In genomic region chr17:35788504-35788998, GRCh38 we compare ENCODE assay signal across 9 cellular contexts. TPM values are rescaled to one million over a fixed set of nuclear protein-coding genes. Genes with fewer than 3 reads are reported as not detected.
A peak's percentile ranks its signal among the peaks of the same experiment; 100 is the strongest.
DNase-seq lines count a peak whose midpoint lies in the region; ATAC-seq lines count a peak whose summit lies in the region.
"Had no signal": no experiment of that assay in that cellular context is flagged by ENCODE, and none has a peak within 500 bp of the region (broad histone marks: within the 10 kb centered on the region; RNA-seq: fewer than 3 reads in every experiment).

No MANE protein-coding gene starts in this region.

- CTCF ChIA-PET in activated CD4-positive, alpha-beta T cell treated with anti-CD3 and anti-CD28 coated beads, Interleukin-2, amount 10 ng/mL, durations not matched to agents 7 days and 5 days (lab: Charles Lee), result interaction anchor here (0.9 to 1.9 kb wide), 5 partner anchors 9 to 28 kb away, joined by 3 to 13 read pairs (median 4); no protein-coding TSS in a partner anchor

- peak overlapping the region; percentile 80 for H3K27ac ChIP-seq in GM23248

- POLR2A ChIA-PET in activated CD4-positive, alpha-beta T cell treated with anti-CD3 and anti-CD28 coated beads, Interleukin-2, amount 10 ng/mL, durations not matched to agents 7 days and 5 days (lab: Charles Lee), result no interaction called here

- peaks cover 31% of the 10 kb centered on the region for H3K27me3 Mint-ChIP-seq in activated CD4-positive, alpha-beta T cell treated with anti-CD3 and anti-CD28 coated beads, Interleukin-2, amount 10 ng/mL, durations not matched to agents 7 days and 5 days

- H3K9me3 Mint-ChIP-seq in stimulated activated effector memory CD8-positive, alpha-beta T cell treated with anti-CD3 and anti-CD28 coated beads, Interleukin-12 subunit alpha, Interleukin-12 subunit beta, amount 100 ng/mL, for 72 hours, result no peaks in the 10 kb centered on the region
- no peaks in the 10 kb centered on the region for H3K9me3 Mint-ChIP-seq in activated CD4-positive, alpha-beta T cell treated with anti-CD3 and anti-CD28 coated beads, Interleukin-2, amount 10 ng/mL, durations not matched to agents 7 days and 5 days

- peaks cover 25% of the 10 kb centered on the region for H3F3A ChIP-seq in GM23248 (ENCODE audit: insufficient read depth)

- no peaks in the 10 kb centered on the region for H3K9me2 ChIP-seq in GM23248 (ENCODE audit: insufficient read depth)

- H3K9ac ChIP-seq in GM23248 (peak overlapping the region; percentile 59), adipocyte (ENCODE audit: low read length) (peak overlapping the region; percentile 54)

- H3K4me1 Mint-ChIP-seq in stimulated activated effector memory CD8-positive, alpha-beta T cell treated with anti-CD3 and anti-CD28 coated beads, Interleukin-12 subunit alpha, Interleukin-12 subunit beta, amount 100 ng/mL, for 72 hours, result no peaks in the 10 kb centered on the region
- H3K4me1 Mint-ChIP-seq in activated CD4-positive, alpha-beta T cell treated with anti-CD3 and anti-CD28 coated beads, Interleukin-2, amount 10 ng/mL, durations not matched to agents 7 days and 5 days, result peaks cover 9% of the 10 kb centered on the region

- H3K36me3 Mint-ChIP-seq in stimulated activated effector memory CD8-positive, alpha-beta T cell treated with anti-CD3 and anti-CD28 coated beads, Interleukin-12 subunit alpha, Interleukin-12 subunit beta, amount 100 ng/mL, for 72 hours, result no peaks in the 10 kb centered on the region
- no peaks in the 10 kb centered on the region for H3K36me3 Mint-ChIP-seq in activated CD4-positive, alpha-beta T cell treated with anti-CD3 and anti-CD28 coated beads, Interleukin-2, amount 10 ng/mL, durations not matched to agents 7 days and 5 days (ENCODE audit: low read depth)

- H3K79me2 ChIP-seq in GM23248 (ENCODE audit: insufficient read depth), result no peaks in the 10 kb centered on the region

- peak overlapping the region; percentile 49 for H3K4me2 ChIP-seq in GM23248 (ENCODE audit: unreplicated experiment)

- H3K27ac Mint-ChIP-seq in stimulated activated effector memory CD8-positive, alpha-beta T cell treated with anti-CD3 and anti-CD28 coated beads, Interleukin-12 subunit alpha, Interleukin-12 subunit beta, amount 100 ng/mL, for 72 hours, result no peak overlapping the region
- no peak overlapping the region for H3K27ac Mint-ChIP-seq in activated CD4-positive, alpha-beta T cell treated with anti-CD3 and anti-CD28 coated beads, Interleukin-2, amount 10 ng/mL, durations not matched to agents 7 days and 5 days

- 0% methylated on average over 2 of the region's 2 CpGs for WGBS in GM23248 (ENCODE audit: low coverage in 1 of 2, low lambda C conversion rate in 2 of 2, missing lambda C conversion rate in 2 of 2), 2 experiments

- in situ Hi-C loops in GM23248 (cut with MboI), result no loop called here

- peaks cover 12% of the 10 kb centered on the region; the same call in 1 of the 2 replicates for H3K27me3 ChIP-seq in GM23248 (replicated peaks; ENCODE audit: insufficient read depth)
- H3K27me3 ChIP-seq in adipocyte (replicated peaks; ENCODE audit: control insufficient read depth, insufficient read depth, low read length), result peaks cover 29% of the 10 kb centered on the region

- DNase-seq in GM23248 (peak; percentile 98), adipocyte (ENCODE audit: low read depth) (peak; percentile 91), hepatic stellate cell (ENCODE audit: low spot score) (peak; percentile 91), GF-D8 (lab: John Stamatoyannopoulos, UW) (no peak), COLO668 (lab: John Stamatoyannopoulos, UW; ENCODE audit: unreplicated experiment) (no peak)
- DNase-seq in stimulated activated effector memory CD8-positive, alpha-beta T cell treated with anti-CD3 and anti-CD28 coated beads, Interleukin-12 subunit alpha, Interleukin-12 subunit beta, amount 100 ng/mL, for 72 hours (ENCODE audit: low spot score in 2 of 2), result no peak
- DNase-seq in stimulated activated CD4-positive, alpha-beta T cell treated with anti-CD3 and anti-CD28 coated beads, Interleukin-4, amount 100 ng/mL, for 1 hour, result no peak
- DNase-seq in activated CD4-positive, alpha-beta T cell treated with anti-CD3 and anti-CD28 coated beads, Interleukin-2, amount 10 ng/mL, durations not matched to agents 7 days and 5 days, result no peak
- DNase-seq: NCI-H2171 had no signal

- H3K36me3 ChIP-seq in GM23248 (ENCODE audit: low read depth), result no peaks in the 10 kb centered on the region
- H3K36me3 ChIP-seq in adipocyte (ENCODE audit: control insufficient read depth, insufficient read depth, low read length, severe bottlenecking), result no peaks in the 10 kb centered on the region

- H2AFZ ChIP-seq in GM23248, result peak overlapping the region; percentile 45

- H3K4me3 Mint-ChIP-seq in stimulated activated effector memory CD8-positive, alpha-beta T cell treated with anti-CD3 and anti-CD28 coated beads, Interleukin-12 subunit alpha, Interleukin-12 subunit beta, amount 100 ng/mL, for 72 hours, result no peak overlapping the region
- H3K4me3 Mint-ChIP-seq in activated CD4-positive, alpha-beta T cell treated with anti-CD3 and anti-CD28 coated beads, Interleukin-2, amount 10 ng/mL, durations not matched to agents 7 days and 5 days, result no peak overlapping the region

- H3K4me3 ChIP-seq in GM23248 (peak overlapping the region; percentile 9), adipocyte (ENCODE audit: low read length) (peak overlapping the region; percentile 18)

- peaks cover 38% of the 10 kb centered on the region for H3K4me1 ChIP-seq in GM23248 (ENCODE audit: insufficient read depth)
- peaks cover 62% of the 10 kb centered on the region for H3K4me1 ChIP-seq in adipocyte (ENCODE audit: control insufficient read depth, insufficient read depth, low read length)

- no peaks in the 10 kb centered on the region for H3K9me3 ChIP-seq in GM23248 (ENCODE audit: low read depth)
- H3K9me3 ChIP-seq in adipocyte (ENCODE audit: control insufficient read depth, low read length), result peaks cover 6% of the 10 kb centered on the region

- no peaks in the 10 kb centered on the region for H4K20me1 ChIP-seq in GM23248 (ENCODE audit: insufficient read depth)

- ATAC-seq in stimulated activated effector memory CD8-positive, alpha-beta T cell treated with anti-CD3 and anti-CD28 coated beads, Interleukin-12 subunit alpha, Interleukin-12 subunit beta, amount 100 ng/mL, for 72 hours, result peak; percentile 63

RNA-seq across cellular contexts. Expression of gene MMP28, which starts 6.9 kb away (rescaled TPM):
- not detected in 2 replicates for total RNA-seq in GM23248 (2014; rRNA removed; shearing (Covaris generic))
- 0.25 TPM in 1 of 2 replicates, not detected in the other for polyA plus RNA-seq in GM23248 (2016; fragmentation: Nextera tagmentation; extraction: Ambion mirVana)
- not detected for total RNA-seq in activated CD4-positive, alpha-beta T cell treated with anti-CD3 and anti-CD28 coated beads, Interleukin-2, amount 10 ng/mL, durations not matched to agents 7 days and 5 days

RNA-seq across cellular contexts. Expression of gene TAF15, which starts 20.7 kb away (rescaled TPM):
- 27.5 and 39.3 TPM in 2 replicates for total RNA-seq in GM23248 (2014; rRNA removed; shearing (Covaris generic))
- 7.0 and 9.2 TPM in 2 replicates for polyA plus RNA-seq in GM23248 (2016; fragmentation: Nextera tagmentation; extraction: Ambion mirVana)
- 100 to 1,000 TPM; 274 to 311 TPM for total RNA-seq in activated CD4-positive, alpha-beta T cell treated with anti-CD3 and anti-CD28 coated beads, Interleukin-2, amount 10 ng/mL, durations not matched to agents 7 days and 5 days

RNA-seq across cellular contexts. Expression of gene C17orf50, which starts 27.9 kb away (rescaled TPM):
- not detected in 2 replicates for total RNA-seq in GM23248 (2014; rRNA removed; shearing (Covaris generic))
- polyA plus RNA-seq in GM23248 (2016; fragmentation: Nextera tagmentation; extraction: Ambion mirVana), result not detected in 2 replicates
- not detected for total RNA-seq in activated CD4-positive, alpha-beta T cell treated with anti-CD3 and anti-CD28 coated beads, Interleukin-2, amount 10 ng/mL, durations not matched to agents 7 days and 5 days

RNA-seq across cellular contexts. Expression of gene GAS2L2, which starts 35.5 kb away (rescaled TPM):
- not detected in 2 replicates for total RNA-seq in GM23248 (2014; rRNA removed; shearing (Covaris generic))
- 0.06 TPM in 1 of 2 replicates, not detected in the other for polyA plus RNA-seq in GM23248 (2016; fragmentation: Nextera tagmentation; extraction: Ambion mirVana)
- total RNA-seq in activated CD4-positive, alpha-beta T cell treated with anti-CD3 and anti-CD28 coated beads, Interleukin-2, amount 10 ng/mL, durations not matched to agents 7 days and 5 days, result not detected

RNA-seq across cellular contexts. Expression of gene RASL10B, which starts 57.1 kb away (rescaled TPM):
- 0.54 and 0.76 TPM in 2 replicates for total RNA-seq in GM23248 (2014; rRNA removed; shearing (Covaris generic))
- polyA plus RNA-seq in GM23248 (2016; fragmentation: Nextera tagmentation; extraction: Ambion mirVana), result 0.08 and 0.11 TPM in 2 replicates
- under 1 TPM; 0.15 to 0.37 TPM for total RNA-seq in activated CD4-positive, alpha-beta T cell treated with anti-CD3 and anti-CD28 coated beads, Interleukin-2, amount 10 ng/mL, durations not matched to agents 7 days and 5 days

Comparison
In these comparisons a context has a peak if more than half of its experiments do, and no peak if none do; other contexts are left out.
1. DNase-seq: peak in GM23248 (single experiment), adipocyte (single experiment) and hepatic stellate cell (single experiment); none in stimulated activated effector memory CD8-positive, alpha-beta T cell treated with anti-CD3 and anti-CD28 coated beads, Interleukin-12 subunit alpha, Interleukin-12 subunit beta, amount 100 ng/mL, for 72 hours (0 of 2), GF-D8 (single experiment), COLO668 (single experiment), stimulated activated CD4-positive, alpha-beta T cell treated with anti-CD3 and anti-CD28 coated beads, Interleukin-4, amount 100 ng/mL, for 1 hour (single experiment) and activated CD4-positive, alpha-beta T cell treated with anti-CD3 and anti-CD28 coated beads, Interleukin-2, amount 10 ng/mL, durations not matched to agents 7 days and 5 days (single experiment).